9 cellular contexts compared by ENCODE assay signal in genomic region chr17:68182940-68183551, GRCh38.
A peak's percentile ranks its signal among the peaks of the same experiment; 100 is the strongest.
DNase-seq lines count a peak whose midpoint lies in the region; ATAC-seq and TF ChIP-seq lines count a peak whose summit lies in the region.
"Had no signal": no experiment of that assay in that cellular context is flagged by ENCODE, and none has a peak within 500 bp of the region (broad histone marks: within the 10 kb centered on the region; RNA-seq: fewer than 3 reads in every experiment).

No MANE protein-coding gene starts in this region.

- TF ChIP-seq CTCF in dorsolateral prefrontal cortex (IDR thresholded peaks at IDR 0.05 in 54 of 56, conservative IDR thresholded peaks at IDR 0.05 in 2 of 56; ENCODE audit: low read depth in 1 of 56, partially characterized antibody in 56 of 56): no peak

- intact Hi-C loops in dorsolateral prefrontal cortex (cut with DNase I): no loop called here

- DNase-seq in ELF-1 (ENCODE audit: low read depth, low spot score) (peak; percentile 70), islet precursor cell (peak; percentile 88), dorsolateral prefrontal cortex (no peak), middle frontal gyrus (ENCODE audit: extremely low spot score, low spot score) (no peak), HK-2 (ENCODE audit: unreplicated experiment) (no peak), DMS 273 treated with DMSO at 0.1 percent for 48 hours (lab: John Stamatoyannopoulos, UW) (no peak)
- DNase-seq in activated CD4-positive, alpha-beta T cell treated with anti-CD3 and anti-CD28 coated beads, Interleukin-2, amount 50 U/mL, for 48 hours: peak; percentile 57 to 65
- DNase-seq: DMS153 had no signal

- H3K27ac ChIP-seq in dorsolateral prefrontal cortex: no peak overlapping the region

- no peaks in the 10 kb centered on the region for H3K27me3 ChIP-seq in dorsolateral prefrontal cortex

- ATAC-seq in HG02943 (IDR thresholded peaks at IDR 0.05; ENCODE audit: low read depth, unreplicated experiment): peak; percentile 39

- H3K4me3 ChIP-seq in dorsolateral prefrontal cortex: no peak overlapping the region

Comparison
In these comparisons a context has a peak if more than half of its experiments do, and no peak if none do; other contexts are left out.
1. DNase-seq: peak in ELF-1 (single experiment), activated CD4-positive, alpha-beta T cell treated with anti-CD3 and anti-CD28 coated beads, Interleukin-2, amount 50 U/mL, for 48 hours (2 of 2) and islet precursor cell (single experiment); none in dorsolateral prefrontal cortex (0 of 10), middle frontal gyrus (single experiment), HK-2 (single experiment) and DMS 273 treated with DMSO at 0.1 percent for 48 hours (single experiment).